ENCODE assay signal across 6 cellular contexts in genomic region chr17:41810659-41811548, GRCh38. TPM values are rescaled to one million over a fixed set of nuclear protein-coding genes. Genes with fewer than 3 reads are reported as not detected.
DNase-seq lines count a peak whose midpoint lies in the region; ATAC-seq lines count a peak whose summit lies in the region.

No MANE protein-coding gene starts in this region.

- H3K27me3 ChIP-seq in ectodermal cell (ENCODE audit: control insufficient read depth, insufficient read depth, low read length, poor library complexity, severe bottlenecking) (no peaks in the 10 kb centered on the region), rectal smooth muscle tissue (ENCODE audit: control insufficient read depth, insufficient read depth, low read length) (no peaks in the 10 kb centered on the region)

- 23 to 24% methylated on average over 58 of the region's 58 CpGs for WGBS in ectodermal cell, 2 experiments

- H3K4me3 ChIP-seq in ectodermal cell (ENCODE audit: insufficient read depth, low read depth, low read length) (peak overlapping the region; percentile 85), rectal smooth muscle tissue (ENCODE audit: low read length) (peak overlapping the region; percentile 90)

- H3K9ac ChIP-seq in rectal smooth muscle tissue (ENCODE audit: low read length): peak overlapping the region; percentile 73

- no peak for ATAC-seq in HG02571 (IDR thresholded peaks at IDR 0.05; ENCODE audit: unreplicated experiment)

- no peaks in the 10 kb centered on the region for H3K9me3 ChIP-seq in ectodermal cell (ENCODE audit: control insufficient read depth, low read length)

- H3K27ac ChIP-seq in ectodermal cell (ENCODE audit: insufficient read depth, low read depth, low read length, poor library complexity, severe bottlenecking) (no peak overlapping the region), rectal smooth muscle tissue (ENCODE audit: low read depth, low read length) (peak overlapping the region; percentile 1)

- H3K36me3 ChIP-seq in ectodermal cell (ENCODE audit: control insufficient read depth, insufficient read depth, low read length) (peaks cover 9% of the 10 kb centered on the region), rectal smooth muscle tissue (ENCODE audit: control insufficient read depth, insufficient read depth, low read length) (peaks cover 2% of the 10 kb centered on the region)

- DNase-seq in NCI-H2227 (lab: John Stamatoyannopoulos, UW; ENCODE audit: unreplicated experiment): peak; percentile 66
- no peak for DNase-seq in NCI-H2227 treated with DMSO at 0.1 percent for 48 hours (lab: John Stamatoyannopoulos, UW)
- no peak for DNase-seq in kidney glomerular epithelial cell (lab: John Stamatoyannopoulos, UW)

- H3K4me1 ChIP-seq in ectodermal cell (ENCODE audit: control insufficient read depth, insufficient read depth, low read length) (peaks cover 10% of the 10 kb centered on the region), rectal smooth muscle tissue (ENCODE audit: control insufficient read depth, insufficient read depth, low read length) (peaks cover 9% of the 10 kb centered on the region)

RNA-seq across cellular contexts. Expression of gene P3H4, which starts 0.8 kb away (rescaled TPM):
- polyA plus RNA-seq in ectodermal cell (2013, experiment 1 of 4): 47.5 TPM
- 44.3 TPM for polyA plus RNA-seq in ectodermal cell (2013, experiment 2 of 4)
- polyA plus RNA-seq in ectodermal cell (2013, experiment 3 of 4): 39.5 TPM
- 36.3 TPM for polyA plus RNA-seq in ectodermal cell (2013, experiment 4 of 4)

RNA-seq across cellular contexts. Expression of gene FKBP10, which starts 1.9 kb away (rescaled TPM):
- polyA plus RNA-seq in ectodermal cell (2013, experiment 1 of 4): 251 TPM
- 227 TPM for polyA plus RNA-seq in ectodermal cell (2013, experiment 2 of 4)
- 204 TPM for polyA plus RNA-seq in ectodermal cell (2013, experiment 3 of 4)
- polyA plus RNA-seq in ectodermal cell (2013, experiment 4 of 4): 223 TPM

RNA-seq across cellular contexts. Expression of gene JUP, which starts 24.4 kb away (rescaled TPM):
- 71.2 TPM for polyA plus RNA-seq in ectodermal cell (2013, experiment 1 of 4)
- 75.1 TPM for polyA plus RNA-seq in ectodermal cell (2013, experiment 2 of 4)
- polyA plus RNA-seq in ectodermal cell (2013, experiment 3 of 4): 56.5 TPM
- 60.8 TPM for polyA plus RNA-seq in ectodermal cell (2013, experiment 4 of 4)

RNA-seq across cellular contexts. Expression of gene NT5C3B, which starts 25.1 kb away (rescaled TPM):
- 111 TPM for polyA plus RNA-seq in ectodermal cell (2013, experiment 1 of 4)
- polyA plus RNA-seq in ectodermal cell (2013, experiment 2 of 4): 114 TPM
- 88.6 TPM for polyA plus RNA-seq in ectodermal cell (2013, experiment 3 of 4)
- polyA plus RNA-seq in ectodermal cell (2013, experiment 4 of 4): 94.7 TPM

RNA-seq across cellular contexts. Expression of gene KLHL10, which starts 26.7 kb away (rescaled TPM):
- polyA plus RNA-seq in ectodermal cell (2013, experiment 1 of 4): not detected
- polyA plus RNA-seq in ectodermal cell (2013, experiment 2 of 4): not detected
- polyA plus RNA-seq in ectodermal cell (2013, experiment 3 of 4): not detected
- polyA plus RNA-seq in ectodermal cell (2013, experiment 4 of 4): not detected
